In the genomic region with DNA sequence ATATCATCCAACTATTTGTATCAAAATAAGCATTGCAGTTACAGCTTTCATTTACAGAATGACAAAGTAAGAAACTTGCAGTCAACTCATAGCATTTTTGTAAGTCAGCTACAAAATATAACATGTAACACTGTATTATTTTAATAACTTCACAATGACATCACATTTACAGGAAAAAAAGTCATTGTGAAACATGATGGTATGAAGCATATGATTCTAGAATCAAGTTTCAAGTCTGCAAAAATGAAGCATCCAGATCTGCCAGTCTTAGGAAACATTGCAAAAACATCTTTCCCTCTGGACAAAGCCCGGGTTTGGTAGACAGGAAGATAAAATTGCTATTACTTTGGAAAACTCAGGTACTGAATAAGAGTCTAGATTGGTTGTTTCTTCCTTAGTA, we compare ENCODE assay signal across 25 cellular contexts.
DNase-seq lines count a peak whose midpoint lies in the region; ATAC-seq and TF ChIP-seq lines count a peak whose summit lies in the region.
"Had no signal": no experiment of that assay in that cellular context is flagged by ENCODE, and none has a peak within 500 bp of the region (broad histone marks: within the 10 kb centered on the region; RNA-seq: fewer than 3 reads in every experiment).

No MANE protein-coding gene starts in this region.

- no peaks in the 10 kb centered on the region for H3K79me1 ChIP-seq in IMR-90 (ENCODE audit: low read depth in 1 of 2, low read length in 2 of 2)

- no peaks in the 10 kb centered on the region for H3K36me3 ChIP-seq in IMR-90 (ENCODE audit: control insufficient read depth, insufficient read depth, low read length)
- H3K36me3 ChIP-seq: cardiac muscle cell, esophagus muscularis mucosa had no signal

- in situ Hi-C loops in IMR-90 (cut with MboI; ENCODE audit: low sequenced_read_pairs): no loop called here

- peaks cover 5% of the 10 kb centered on the region; the same call in 1 of the 2 replicates for H3K4me1 ChIP-seq in IMR-90 (ENCODE audit: control insufficient read depth, insufficient read depth, low read length)
- H3K4me1 ChIP-seq: esophagus muscularis mucosa had no signal

- H3K23ac ChIP-seq in IMR-90 (ENCODE audit: low read depth, low read length): no peak overlapping the region

- no peak overlapping the region; the same call in 1 of the 2 replicates for H3K27ac ChIP-seq in IMR-90 (ENCODE audit: insufficient read depth, low read length)
- H3K27ac ChIP-seq: cardiac muscle cell, esophagus muscularis mucosa had no signal

- H3K9ac ChIP-seq in IMR-90 (ENCODE audit: low read depth, low read length): no peak overlapping the region

- no peak for TF ChIP-seq RAD21 in IMR-90 (IDR thresholded peaks at IDR 0.05; ENCODE audit: low read length)

- WGBS in IMR-90 (ENCODE audit: extremely low coverage in 2 of 2, insufficient read length in 1 of 2), 2 experiments: no CpG with 5 or more reads among the region's 1 CpG

- H2AK9ac ChIP-seq in IMR-90 (replicated peaks; ENCODE audit: low read depth, low read length, poor library complexity): no peak overlapping the region

- H2AFZ ChIP-seq in IMR-90 (replicated peaks; ENCODE audit: low read length, poor library complexity): no peak overlapping the region

- H3K56ac ChIP-seq in IMR-90 (ENCODE audit: extremely low read depth, insufficient read depth, low read length): no peak overlapping the region

- H3K4me2 ChIP-seq in IMR-90 (ENCODE audit: low read depth, low read length): peak overlapping the region; percentile 18; the same call in 1 of the 2 replicates

- TF ChIP-seq POLR2A in IMR-90 (IDR thresholded peaks at IDR 0.05; ENCODE audit: low read depth, low read length): no peak

- H2BK20ac ChIP-seq in IMR-90 (ENCODE audit: low read depth, low read length): no peak overlapping the region

- H3K9me3 ChIP-seq in IMR-90 (ENCODE audit: control insufficient read depth, insufficient read depth, low read length): no peaks in the 10 kb centered on the region

- peak overlapping the region; percentile 45 for H2BK5ac ChIP-seq in IMR-90 (ENCODE audit: low read depth, low read length, poor library complexity, severe bottlenecking)

- H3K9me1 ChIP-seq in IMR-90 (ENCODE audit: insufficient read depth, low read length): no peaks in the 10 kb centered on the region

- intact Hi-C loops in IMR-90 (cut with micrococcal nuclease): no loop called here

- no peak overlapping the region for H4K8ac ChIP-seq in IMR-90 (ENCODE audit: low read depth in 2 of 2, low read length in 2 of 2)

- no peaks in the 10 kb centered on the region for H4K20me1 ChIP-seq in IMR-90 (ENCODE audit: insufficient read depth, low read length)

- dilution Hi-C loops in IMR-90 (cut with HindIII; ENCODE audit: low sequenced_read_pairs, unreplicated experiment): no loop called here

- BruUV-seq in IMR-90 (replicated peaks; lab: Mats Ljungman, UMichigan): no TSS peak

- no peak overlapping the region for H3K4ac ChIP-seq in IMR-90 (ENCODE audit: low read depth, low read length)

- ATAC-seq in IMR-90 (ENCODE audit: low read depth) (no peak), HG03097 (IDR thresholded peaks at IDR 0.05; ENCODE audit: low FRiP score, unreplicated experiment) (no peak), HG02938 (IDR thresholded peaks at IDR 0.05; ENCODE audit: unreplicated experiment) (no peak), GM19452 (IDR thresholded peaks at IDR 0.05; ENCODE audit: unreplicated experiment) (no peak)
- ATAC-seq: natural killer cell, T-cell had no signal

- H4K91ac ChIP-seq in IMR-90 (ENCODE audit: insufficient read depth, low read depth, low read length): no peak overlapping the region

- no peaks in the 10 kb centered on the region for H3K27me3 ChIP-seq in IMR-90 (ENCODE audit: control insufficient read depth, insufficient read depth, low read length)
- H3K27me3 ChIP-seq: cardiac muscle cell, esophagus muscularis mucosa had no signal

- CTCF ChIA-PET in IMR-90 (lab: Yijun Ruan, JAX): no interaction called here

- no peak overlapping the region for H3K14ac ChIP-seq in IMR-90 (replicated peaks; ENCODE audit: low read depth, low read length)

- POLR2A ChIA-PET in IMR-90 (lab: Charles Lee; ENCODE audit: unreplicated experiment): no interaction called here

- H3K4me3 ChIP-seq in IMR-90 (ENCODE audit: insufficient read depth, low read depth, low read length): no peak overlapping the region
- no peak overlapping the region for H3K4me3 ChIP-seq in cardiac fibroblast (replicated peaks in 1 of 2; ENCODE audit: low read depth in 2 of 2, low read length in 2 of 2)
- H3K4me3 ChIP-seq in foreskin fibroblast (ENCODE audit: low read depth in 1 of 2, low read length in 2 of 2): no peak overlapping the region
- H3K4me3 ChIP-seq: cardiac muscle cell, esophagus muscularis mucosa had no signal

- TF ChIP-seq CTCF in IMR-90 (conservative IDR thresholded peaks at IDR 0.05; ENCODE audit: low read depth, low read length) (no peak), cardiac fibroblast (IDR thresholded peaks at IDR 0.05; ENCODE audit: low read depth, low read length) (no peak), foreskin fibroblast (IDR thresholded peaks at IDR 0.05; ENCODE audit: low read depth, low read length) (no peak)

- H2BK15ac ChIP-seq in IMR-90 (ENCODE audit: low read depth, low read length): no peak overlapping the region

- peak overlapping the region; percentile 64; the same call in 1 of the 2 replicates for H3K18ac ChIP-seq in IMR-90 (ENCODE audit: low read depth, low read length)

- H2BK120ac ChIP-seq in IMR-90 (ENCODE audit: low read depth, low read length): no peak overlapping the region

- no peak overlapping the region for H4K5ac ChIP-seq in IMR-90 (ENCODE audit: low read depth, low read length)

- no peak overlapping the region for H2AK5ac ChIP-seq in IMR-90 (ENCODE audit: low read depth, low read length)

- DNase-seq in IMR-90 (peak; percentile 22), cardiac fibroblast (ENCODE audit: low read depth in 2 of 2) (peak; percentile 75 to 76), foreskin fibroblast (peak; percentile 41 to 72), iPS-NIHi7 (ENCODE audit: extremely low spot score) (no peak)
- DNase-seq: activated CD4-positive, alpha-beta T cell treated with anti-CD3 and anti-CD28 coated beads, Interleukin-2, amount 50 U/mL, for 4 hours; activated CD4-positive, CD25-positive, alpha-beta regulatory T cell; activated naive CD4-positive, alpha-beta T cell treated with Interleukin-2 at 50 U/mL for 16 hours; amniotic stem cell; CD4-positive, alpha-beta T cell; endodermal cell; glutamatergic neuron; MM.1S; natural killer cell; NCI-H1417 treated with DMSO at 0.1 percent for 48 hours; NCI-H2081 treated with DMSO at 0.1 percent for 48 hours; NCI-H748 treated with DMSO at 0.1 percent for 48 hours; occipital lobe; retina; stimulated activated CD4-positive, alpha-beta T cell treated with anti-CD3 and anti-CD28 coated beads, Interleukin-2, amount 100 ng/mL, for 48 hours; T-cell had no signal

TF ChIP-seq in IMR-90, 13 proteins besides CTCF, POLR2A, EP300 and RAD21:
- TF ChIP-seq CHD1 (IDR thresholded peaks at IDR 0.05; ENCODE audit: low read depth, low read length) (no peak), CEBPB (IDR thresholded peaks at IDR 0.05; ENCODE audit: low read depth, low read length) (no peak), RCOR1 (IDR thresholded peaks at IDR 0.05; ENCODE audit: insufficient replicate concordance, low read length) (no peak), FOS (IDR thresholded peaks at IDR 0.05; ENCODE audit: low read depth, low read length) (no peak), NFE2L2 (IDR thresholded peaks at IDR 0.05; ENCODE audit: low read depth, low read length) (no peak), RFX5 (IDR thresholded peaks at IDR 0.05; ENCODE audit: low read depth, low read length) (no peak), SMC3 (IDR thresholded peaks at IDR 0.05; ENCODE audit: low read depth, low read length) (no peak), BHLHE40 (IDR thresholded peaks at IDR 0.05; ENCODE audit: low read depth, low read length) (no peak), MAZ (IDR thresholded peaks at IDR 0.05; ENCODE audit: borderline replicate concordance, low read depth, low read length) (no peak), MAFK (IDR thresholded peaks at IDR 0.05; ENCODE audit: low read depth, low read length) (no peak)
- TF ChIP-seq, protein P1, sequence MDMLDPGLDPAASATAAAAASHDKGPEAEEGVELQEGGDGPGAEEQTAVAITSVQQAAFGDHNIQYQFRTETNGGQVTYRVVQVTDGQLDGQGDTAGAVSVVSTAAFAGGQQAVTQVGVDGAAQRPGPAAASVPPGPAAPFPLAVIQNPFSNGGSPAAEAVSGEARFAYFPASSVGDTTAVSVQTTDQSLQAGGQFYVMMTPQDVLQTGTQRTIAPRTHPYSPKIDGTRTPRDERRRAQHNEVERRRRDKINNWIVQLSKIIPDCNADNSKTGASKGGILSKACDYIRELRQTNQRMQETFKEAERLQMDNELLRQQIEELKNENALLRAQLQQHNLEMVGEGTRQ (IDR thresholded peaks at IDR 0.05; ENCODE audit: low read depth, low read length): no peak
